In the genomic region with DNA sequence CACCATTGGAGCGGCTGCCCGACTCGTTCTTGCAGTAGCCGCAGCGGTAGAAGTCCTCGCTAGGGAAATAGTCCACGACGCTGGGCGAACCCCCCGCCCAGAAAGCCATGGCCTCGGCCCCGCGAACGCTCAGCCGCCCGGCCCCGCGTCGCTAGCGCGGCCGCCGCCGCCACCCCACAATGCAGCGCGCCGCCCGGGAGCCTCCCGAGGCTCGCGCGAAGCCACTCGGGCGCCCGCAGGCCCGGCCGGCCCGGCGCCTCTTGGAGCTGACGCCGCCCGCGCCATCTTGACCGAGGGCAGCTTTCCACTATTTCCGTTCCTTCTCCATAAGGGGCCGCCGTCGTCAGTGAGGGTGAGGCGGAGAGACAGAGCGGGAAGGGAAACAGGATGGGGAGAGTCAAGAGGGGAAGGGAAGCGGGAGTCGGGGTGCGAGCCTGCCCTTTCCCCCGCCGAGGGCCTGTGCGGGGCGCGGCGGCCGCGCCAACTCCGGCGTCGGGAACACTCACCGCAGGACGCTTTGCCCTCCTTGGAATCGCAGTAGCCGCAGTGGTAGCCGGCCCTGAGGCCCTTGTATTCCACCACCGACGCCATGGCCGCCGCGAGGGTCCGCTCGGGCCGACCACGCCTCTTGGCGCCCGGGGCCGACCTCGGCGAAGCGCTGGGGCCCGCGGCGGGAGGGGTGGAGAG, we compare ENCODE assay signal across 8 cellular contexts. TPM values are rescaled to one million over a fixed set of nuclear protein-coding genes. Genes with fewer than 3 reads are reported as not detected.
DNase-seq lines count a peak whose midpoint lies in the region; ATAC-seq and TF ChIP-seq lines count a peak whose summit lies in the region.

A gene (minus strand): TSS at position 191 of the 687 bp plus-strand sequence. CDS start 82 bp downstream, at position 109.

- peak within 1 kb of the TSS; percentile 95 to 99 (median 96) for H3K27ac ChIP-seq in upper lobe of left lung

- peak; percentile 91 for ATAC-seq in HG02798 (IDR thresholded peaks at IDR 0.05; ENCODE audit: poor library complexity, unreplicated experiment)
- ATAC-seq in left cardiac atrium, result peak; percentile 97 to 98
- peak; percentile 96 to 98 for ATAC-seq in upper lobe of left lung (ENCODE audit: low FRiP score in 2 of 2)

- DNase-seq in GM13976 (ENCODE audit: low spot score) (peak; percentile 94), NCI-H1436 (lab: John Stamatoyannopoulos, UW) (peak; percentile 91), amniotic stem cell (lab: John Stamatoyannopoulos, UW) (peak; percentile 82), left cardiac atrium (peak; percentile 93), posterior vena cava (ENCODE audit: low spot score) (peak; percentile 96), upper lobe of left lung (peak; percentile 92 to 97)

- H3K4me1 Mint-ChIP-seq in T-helper 1 cell treated with Interleukin-12 subunit alpha and Interleukin-12 subunit beta and Interleukin-4 antibody, amounts not matched to agents 30 μg/mL and 1 μg/mL, for 36 hours (ENCODE audit: low read depth), result peaks cover 21% of the 10 kb centered on the region

- H3K27me3 ChIP-seq in upper lobe of left lung, result no peaks in the 10 kb centered on the region

- no peaks in the 10 kb centered on the region for H3K27me3 Mint-ChIP-seq in T-helper 1 cell treated with Interleukin-12 subunit alpha and Interleukin-12 subunit beta and Interleukin-4 antibody, amounts not matched to agents 30 μg/mL and 1 μg/mL, for 36 hours (ENCODE audit: low read depth)

- H3K27ac Mint-ChIP-seq in T-helper 1 cell treated with Interleukin-12 subunit alpha and Interleukin-12 subunit beta and Interleukin-4 antibody, amounts not matched to agents 30 μg/mL and 1 μg/mL, for 36 hours, result peak within 1 kb of the TSS; percentile 96

- no peaks in the 10 kb centered on the region for H3K9me3 Mint-ChIP-seq in T-helper 1 cell treated with Interleukin-12 subunit alpha and Interleukin-12 subunit beta and Interleukin-4 antibody, amounts not matched to agents 30 μg/mL and 1 μg/mL, for 36 hours

- peaks cover 1% of the 10 kb centered on the region for H3K36me3 Mint-ChIP-seq in T-helper 1 cell treated with Interleukin-12 subunit alpha and Interleukin-12 subunit beta and Interleukin-4 antibody, amounts not matched to agents 30 μg/mL and 1 μg/mL, for 36 hours (ENCODE audit: low read depth)

- in situ Hi-C loops in GM13976 (cut with MboI; ENCODE audit: low sequenced_read_pairs, unreplicated experiment), result no loop called here

- WGBS in upper lobe of left lung, 2 donors, result 0% methylated on average over 5 to 51 of the region's 87 CpGs

- peak; percentile 46 to 81 (median 71) for TF ChIP-seq POLR2A in upper lobe of left lung (IDR thresholded peaks at IDR 0.05)

- peak within 1 kb of the TSS; percentile 92 for H3K4me3 Mint-ChIP-seq in T-helper 1 cell treated with Interleukin-12 subunit alpha and Interleukin-12 subunit beta and Interleukin-4 antibody, amounts not matched to agents 30 μg/mL and 1 μg/mL, for 36 hours

- no peaks in the 10 kb centered on the region for H3K9me3 ChIP-seq in upper lobe of left lung

- TF ChIP-seq CTCF in GM13976 (IDR thresholded peaks at IDR 0.05; ENCODE audit: borderline replicate concordance, control extremely low read depth, extremely low read depth, insufficient read depth, missing control alignments), result no peak
- peak in 2 of 6 experiments; percentile 18 to 33 for TF ChIP-seq CTCF in upper lobe of left lung (IDR thresholded peaks at IDR 0.05)

- H3K4me1 ChIP-seq in upper lobe of left lung, result peaks cover 18 to 25% (median 20%) of the 10 kb centered on the region in 4 donors

- intact Hi-C loops in left cardiac atrium (cut with DNase I), result no loop called here
- intact Hi-C loops in posterior vena cava (cut with DNase I), result loop anchor here in 1 of 2 donors (5.0 kb wide), 1 partner anchor 49 kb away; a partner anchor contains a TSS

- H3K4me3 ChIP-seq in upper lobe of left lung, result peak within 1 kb of the TSS; percentile 54 to 97 (median 74)

- no peak for TF ChIP-seq EP300 in upper lobe of left lung (IDR thresholded peaks at IDR 0.05)

- H3K36me3 ChIP-seq in upper lobe of left lung, result peaks cover 0 to 10% (median 0%) of the 10 kb centered on the region in 4 donors

RNA-seq across cellular contexts. Expression of the gene that starts here (rescaled TPM):
- 10 to 100 TPM; 37.8 to 47.7 TPM for total RNA-seq in left cardiac atrium
- total RNA-seq in posterior vena cava, result 10 to 100 TPM; 25.6 to 32.4 TPM
- total RNA-seq in upper lobe of left lung, result 10 to 100 TPM; 13.5 to 27.9 (median 21.8) TPM

Comparison
In these comparisons a context has a peak if more than half of its experiments do, and no peak if none do; other contexts are left out.
1. Peak in every context shown above with its lines: DNase-seq, ATAC-seq, H3K4me3 ChIP-seq and H3K27ac ChIP-seq.